ENCODE assay signal across 9 cellular contexts in genomic region chr13:25281937-25282332, GRCh38. TPM values are rescaled to one million over a fixed set of nuclear protein-coding genes. Genes with fewer than 3 reads are reported as not detected.
A peak's percentile ranks its signal among the peaks of the same experiment; 100 is the strongest.
DNase-seq lines count a peak whose midpoint lies in the region; ATAC-seq, FAIRE-seq and TF ChIP-seq lines count a peak whose summit lies in the region.
"Had no signal": no experiment of that assay in that cellular context is flagged by ENCODE, and none has a peak within 500 bp of the region (broad histone marks: within the 10 kb centered on the region; RNA-seq: fewer than 3 reads in every experiment).

No MANE protein-coding gene starts in this region.

- H2AK5ac ChIP-seq in H9 (ENCODE audit: insufficient read length, low read length) = no peak overlapping the region

- no peak overlapping the region for H4K5ac ChIP-seq in H9 (ENCODE audit: insufficient read length, low read depth, low read length)

- no peak overlapping the region for H3K4me2 ChIP-seq in H9 (ENCODE audit: insufficient read depth, insufficient read length, low read length)
- peak overlapping the region; percentile 67 for H3K4me2 ChIP-seq in Loucy (ENCODE audit: low read depth, low read length, poor library complexity, severe bottlenecking)
- no peak overlapping the region for H3K4me2 ChIP-seq in osteoblast (ENCODE audit: insufficient read depth, low read length)

- no peaks in the 10 kb centered on the region for H3K27me3 Mint-ChIP-seq in activated CD4-positive, alpha-beta T cell treated with anti-CD3 and anti-CD28 coated beads, Interleukin-2, amount 10 ng/mL, durations not matched to agents 24 days and 14 days
- H3K27me3 Mint-ChIP-seq in H9 (ENCODE audit: low read depth) = peaks cover 1% of the 10 kb centered on the region; the same call in 1 of the 2 replicates

- no peaks in the 10 kb centered on the region; the same call in 1 of the 2 replicates for H3K4me1 ChIP-seq in H9 (ENCODE audit: insufficient read depth, low read length)
- peaks cover 66% of the 10 kb centered on the region for H3K4me1 ChIP-seq in Loucy (ENCODE audit: insufficient read depth, low read length, poor library complexity, severe bottlenecking)
- peaks cover 8% of the 10 kb centered on the region for H3K4me1 ChIP-seq in osteoblast (ENCODE audit: insufficient read depth, low read length)
- peaks cover 0 to 6% of the 10 kb centered on the region in 2 donors for H3K4me1 ChIP-seq in kidney (ENCODE audit: control insufficient read depth in 1 of 2, insufficient read depth in 1 of 2, low read depth in 1 of 2, low read length in 2 of 2)
- H3K4me1 ChIP-seq in gastrocnemius medialis = peaks cover 11 to 14% of the 10 kb centered on the region in 2 donors

- no peaks in the 10 kb centered on the region for H3K9me2 ChIP-seq in Loucy (replicated peaks; ENCODE audit: low read depth, low read length)

- no peak overlapping the region for H2BK5ac ChIP-seq in H9 (ENCODE audit: insufficient read length, low read length)

- peaks cover 10% of the 10 kb centered on the region; the same call in 1 of the 2 replicates for H3F3A ChIP-seq in Loucy (ENCODE audit: low read depth)

- no peak overlapping the region for H2BK12ac ChIP-seq in H9 (ENCODE audit: insufficient read length, low read depth, low read length)

- H4K20me1 ChIP-seq in H9 (ENCODE audit: control insufficient read depth, insufficient read depth, insufficient read length) = no peaks in the 10 kb centered on the region
- peaks cover 44% of the 10 kb centered on the region for H4K20me1 ChIP-seq in Loucy (ENCODE audit: insufficient read depth, low read length, poor library complexity, severe bottlenecking)
- peaks cover 14% of the 10 kb centered on the region for H4K20me1 ChIP-seq in osteoblast (ENCODE audit: insufficient read depth, low read length)

- H2BK20ac ChIP-seq in H9 (ENCODE audit: low read depth, low read length, poor library complexity, severe bottlenecking) = no peak overlapping the region

- no peak overlapping the region for H3K4ac ChIP-seq in H9 (ENCODE audit: low read depth, low read length)

- H3K4me1 Mint-ChIP-seq in activated CD4-positive, alpha-beta T cell treated with anti-CD3 and anti-CD28 coated beads, Interleukin-2, amount 10 ng/mL, durations not matched to agents 24 days and 14 days = peaks cover 46% of the 10 kb centered on the region
- peaks cover 13 to 19% of the 10 kb centered on the region in 2 experiments for H3K4me1 Mint-ChIP-seq in H9

- no peak overlapping the region for H3T11ph ChIP-seq in H9 (ENCODE audit: low read length)

- H4K91ac ChIP-seq in H9 (ENCODE audit: insufficient read length, low read depth, low read length) = no peak overlapping the region

- no peak overlapping the region for H2BK15ac ChIP-seq in H9 (ENCODE audit: low read depth, low read length)

- peaks cover 12% of the 10 kb centered on the region for H3K36me3 Mint-ChIP-seq in activated CD4-positive, alpha-beta T cell treated with anti-CD3 and anti-CD28 coated beads, Interleukin-2, amount 10 ng/mL, durations not matched to agents 24 days and 14 days (ENCODE audit: low read depth)
- H3K36me3 Mint-ChIP-seq in H9 (ENCODE audit: insufficient read depth in 1 of 3, low read depth in 3 of 3) = no peaks in the 10 kb centered on the region

- TF ChIP-seq POLR2A in gastrocnemius medialis (IDR thresholded peaks at IDR 0.05) = no peak

- H3K36me3 ChIP-seq in Loucy (ENCODE audit: insufficient read depth, low read length) (no peaks in the 10 kb centered on the region), osteoblast (ENCODE audit: insufficient read depth, low read length) (no peaks in the 10 kb centered on the region), kidney (ENCODE audit: control insufficient read depth in 1 of 2, insufficient read depth in 2 of 2, low read length in 2 of 2) (no peaks in the 10 kb centered on the region), gastrocnemius medialis (no peaks in the 10 kb centered on the region)

- H4K8ac ChIP-seq in H9 (replicated peaks; ENCODE audit: insufficient read length, low read depth, low read length) = no peak overlapping the region

- H3K9ac ChIP-seq in H9 (ENCODE audit: extremely low read depth, insufficient read length, low read length) (no peak overlapping the region), Loucy (ENCODE audit: low read depth, low read length, poor library complexity, severe bottlenecking) (no peak overlapping the region), kidney (ENCODE audit: low read length in 2 of 2) (no peak overlapping the region)

- H2AFZ ChIP-seq in H9 (ENCODE audit: low read length) (no peak overlapping the region), Loucy (ENCODE audit: low read length) (no peak overlapping the region), osteoblast (ENCODE audit: low read length) (no peak overlapping the region)

- TF ChIP-seq CTCF in H9 (conservative IDR thresholded peaks at IDR 0.05) = no peak
- TF ChIP-seq CTCF in Loucy (conservative IDR thresholded peaks at IDR 0.05; ENCODE audit: low read length) = no peak
- no peak for TF ChIP-seq CTCF in osteoblast (IDR thresholded peaks at IDR 0.05; ENCODE audit: extremely low read depth, low read depth, low read length)
- no peak for TF ChIP-seq CTCF in kidney (IDR thresholded peaks at IDR 0.05; ENCODE audit: borderline replicate concordance, extremely low read depth, insufficient read depth)
- no peak for TF ChIP-seq CTCF in coronary artery (IDR thresholded peaks at IDR 0.05)
- TF ChIP-seq CTCF in gastrocnemius medialis (IDR thresholded peaks at IDR 0.05 in 4 of 5, conservative IDR thresholded peaks at IDR 0.05 in 1 of 5) = no peak

- H3K27ac ChIP-seq in H9 (ENCODE audit: insufficient read length, low read depth, low read length) (no peak overlapping the region), osteoblast (ENCODE audit: low read depth, low read length) (no peak overlapping the region), kidney (ENCODE audit: low read depth in 2 of 2, low read length in 2 of 2) (no peak overlapping the region), coronary artery (no peak overlapping the region), gastrocnemius medialis (no peak overlapping the region)

- H3K56ac ChIP-seq in H9 (ENCODE audit: insufficient read length, low read depth, low read length) = no peak overlapping the region

- no peaks in the 10 kb centered on the region for H3K9me3 Mint-ChIP-seq in activated CD4-positive, alpha-beta T cell treated with anti-CD3 and anti-CD28 coated beads, Interleukin-2, amount 10 ng/mL, durations not matched to agents 24 days and 14 days
- H3K9me3 Mint-ChIP-seq in H9 = no peaks in the 10 kb centered on the region

- no peaks in the 10 kb centered on the region for H3K9me3 ChIP-seq in H9 (ENCODE audit: control insufficient read depth, low read depth, low read length)
- no peaks in the 10 kb centered on the region for H3K9me3 ChIP-seq in Loucy (ENCODE audit: insufficient read depth, low read depth, low read length)
- no peaks in the 10 kb centered on the region for H3K9me3 ChIP-seq in osteoblast (ENCODE audit: low read depth, low read length)
- no peaks in the 10 kb centered on the region for H3K9me3 ChIP-seq in kidney (ENCODE audit: control insufficient read depth in 1 of 2, low read length in 2 of 2)
- H3K9me3 ChIP-seq in gastrocnemius medialis = no peaks in the 10 kb centered on the region

- in situ Hi-C loops in gastrocnemius medialis (cut with MboI; ENCODE audit: low sequenced_read_pairs in 4 of 4) = no loop called here

- peak overlapping the region; percentile 70 for H3K27ac Mint-ChIP-seq in activated CD4-positive, alpha-beta T cell treated with anti-CD3 and anti-CD28 coated beads, Interleukin-2, amount 10 ng/mL, durations not matched to agents 24 days and 14 days
- H3K27ac Mint-ChIP-seq in H9 = peak overlapping the region in 2 of 3 experiments; percentile 4 to 11; a peak in 2 of 7 replicates

- H3K23me2 ChIP-seq in H9 (ENCODE audit: insufficient read length, low read depth, low read length, poor library complexity, severe bottlenecking) = peaks cover 5% of the 10 kb centered on the region

- no peak overlapping the region for H3K23ac ChIP-seq in H9 (ENCODE audit: insufficient read length, low read depth, low read length)

- FAIRE-seq in kidney (lab: Jason Lieb, UNC) = no peak

- no peak overlapping the region for H2BK120ac ChIP-seq in H9 (ENCODE audit: low read depth, low read length, poor library complexity, severe bottlenecking)

- intact Hi-C loops in activated CD4-positive, alpha-beta T cell treated with anti-CD3 and anti-CD28 coated beads, Interleukin-2, amount 10 ng/mL, durations not matched to agents 24 days and 14 days (cut with micrococcal nuclease) = loop anchor here (10.0 kb wide), 2 partner anchors 593 to 1007 kb away; no protein-coding TSS in a partner anchor
- intact Hi-C loops in kidney (cut with DNase I) (no loop called here), gastrocnemius medialis (cut with DNase I; ENCODE audit: low total_unique reads) (loop anchor here (10.0 kb wide), 1 partner anchor 357 kb away; a partner anchor contains a TSS)

- WGBS in H9 (ENCODE audit: extremely low coverage, insufficient read length, low lambda C conversion rate) = no CpG with 5 or more reads among the region's 1 CpG

- no peak for ATAC-seq in gastrocnemius medialis

- H3K79me2 ChIP-seq in H9 (ENCODE audit: insufficient read depth, low read length) = no peaks in the 10 kb centered on the region
- H3K79me2 ChIP-seq in Loucy (ENCODE audit: insufficient read depth, low read length) = peaks cover 90% of the 10 kb centered on the region
- H3K79me2 ChIP-seq in osteoblast (ENCODE audit: insufficient read depth, low read length) = peaks cover 96% of the 10 kb centered on the region

- H3K27me3 ChIP-seq in H9 (ENCODE audit: insufficient read depth, low read length) (no peaks in the 10 kb centered on the region), Loucy (ENCODE audit: insufficient read depth, low read length, poor library complexity, severe bottlenecking) (no peaks in the 10 kb centered on the region), osteoblast (ENCODE audit: insufficient read depth, low read length) (no peaks in the 10 kb centered on the region), gastrocnemius medialis (no peaks in the 10 kb centered on the region)

- H3K79me1 ChIP-seq in H9 (ENCODE audit: insufficient read depth, low read depth, low read length, poor library complexity, severe bottlenecking) = no peaks in the 10 kb centered on the region

- DNase-seq in activated CD4-positive, alpha-beta T cell treated with anti-CD3 and anti-CD28 coated beads, Interleukin-2, amount 10 ng/mL, durations not matched to agents 24 days and 14 days = peak; percentile 53
- DNase-seq in activated CD4-positive, alpha-beta T cell treated with anti-CD3 and anti-CD28 coated beads for 4 hours = no peak
- no peak for DNase-seq in H9
- peak; percentile 6 for DNase-seq in osteoblast (ENCODE audit: insufficient read length, low spot score, missing footprints)
- DNase-seq in kidney = no peak
- no peak for DNase-seq in coronary artery (ENCODE audit: low spot score)
- no peak for DNase-seq in gastrocnemius medialis
- DNase-seq: ACHN had no signal

- H3K4me3 ChIP-seq in Loucy (ENCODE audit: low read length, poor library complexity, severe bottlenecking) (peak overlapping the region; percentile 59), osteoblast (ENCODE audit: insufficient read depth, low read length) (no peak overlapping the region), kidney (ENCODE audit: low read length in 2 of 2) (no peak overlapping the region), coronary artery (no peak overlapping the region), gastrocnemius medialis (no peak overlapping the region)

- H3K4me3 Mint-ChIP-seq in activated CD4-positive, alpha-beta T cell treated with anti-CD3 and anti-CD28 coated beads, Interleukin-2, amount 10 ng/mL, durations not matched to agents 24 days and 14 days = peak overlapping the region; percentile 15
- no peak overlapping the region; a peak in 1 of 5 replicates for H3K4me3 Mint-ChIP-seq in H9

- no peak overlapping the region for H3K18ac ChIP-seq in H9 (ENCODE audit: insufficient read length, low read depth, low read length)

- no peak overlapping the region for H3K14ac ChIP-seq in H9 (ENCODE audit: insufficient read depth, low read length)

RNA-seq across cellular contexts. Expression of gene MTMR6, which starts 5.4 kb away (rescaled TPM):
- total RNA-seq in activated CD4-positive, alpha-beta T cell treated with anti-CD3 and anti-CD28 coated beads, Interleukin-2, amount 10 ng/mL, durations not matched to agents 24 days and 14 days = 15.7 and 16.2 TPM in 2 replicates
- total RNA-seq in H9 (2021) (7.0 and 8.0 TPM in 2 replicates), osteoblast (25.0 and 25.3 TPM in 2 replicates), kidney (21.4 TPM), gastrocnemius medialis (10 to 100 TPM; 17.5 to 25.1 (median 21.7) TPM)
- 9.4 TPM for polyA plus RNA-seq in kidney (ENCODE audit: insufficient read depth, low read depth, low replicate concordance)

RNA-seq across cellular contexts. Expression of gene NUP58, which starts 19.5 kb away (rescaled TPM):
- total RNA-seq in activated CD4-positive, alpha-beta T cell treated with anti-CD3 and anti-CD28 coated beads, Interleukin-2, amount 10 ng/mL, durations not matched to agents 24 days and 14 days = 143 and 149 TPM in 2 replicates
- total RNA-seq in H9 (2021) (76.6 and 77.6 TPM in 2 replicates), osteoblast (41.0 and 46.3 TPM in 2 replicates), kidney (39.1 TPM), gastrocnemius medialis (10 to 100 TPM; 39.9 to 65.6 (median 56.9) TPM)
- polyA plus RNA-seq in kidney (ENCODE audit: insufficient read depth, low read depth, low replicate concordance) = 13.0 TPM

Comparison
In these comparisons a context has a peak if more than half of its experiments do, and no peak if none do; other contexts are left out.
1. DNase-seq: peak in activated CD4-positive, alpha-beta T cell treated with anti-CD3 and anti-CD28 coated beads, Interleukin-2, amount 10 ng/mL, durations not matched to agents 24 days and 14 days (single experiment) and osteoblast (single experiment); none in activated CD4-positive, alpha-beta T cell treated with anti-CD3 and anti-CD28 coated beads for 4 hours (0 of 2), H9 (single experiment), kidney (single experiment), coronary artery (single experiment) and gastrocnemius medialis (0 of 2).